1 cellular context compared by ENCODE assay signal in genomic region chr1:246110343-246111219, GRCh38.
TF ChIP-seq lines count a peak whose summit lies in the region.

No MANE protein-coding gene starts in this region.

TF ChIP-seq in K562, 482 proteins besides CTCF, POLR2A, EP300 and RAD21 (continued from another document and continues in another):
- TF ChIP-seq ZNF318 (IDR thresholded peaks at IDR 0.05; ENCODE audit: borderline replicate concordance in 1 of 2, low read depth in 1 of 2) (peak in 1 of 2 experiments; percentile 45; a peak in 1 of 4 replicates), CBX3 (IDR thresholded peaks at IDR 0.05; ENCODE audit: borderline replicate concordance in 1 of 2, low read length in 2 of 2) (peak in 1 of 2 experiments; percentile 64; a peak in 1 of 3 replicates), CREB1 (IDR thresholded peaks at IDR 0.05) (peak; percentile 31; the same call in 1 of the 2 replicates), CREB1 (CRISPR knock-in tag; IDR thresholded peaks at IDR 0.05) (no peak), EWSR1 (IDR thresholded peaks at IDR 0.05; ENCODE audit: borderline replicate concordance, low read depth, partially characterized antibody) (no peak), RUNX1 (IDR thresholded peaks at IDR 0.05; ENCODE audit: low read depth) (no peak), RERE (CRISPR knock-in tag; IDR thresholded peaks at IDR 0.05; ENCODE audit: borderline replicate concordance) (no peak), KLF10 (CRISPR knock-in tag; IDR thresholded peaks at IDR 0.05) (no peak), GABPA (tag; conservative IDR thresholded peaks at IDR 0.05; ENCODE audit: low read depth) (peak; percentile 73), ZKSCAN1 (IDR thresholded peaks at IDR 0.05; ENCODE audit: low read depth, low read length) (no peak), IRF2 (CRISPR knock-in tag; IDR thresholded peaks at IDR 0.05) (no peak), ZNF217 (CRISPR knock-in tag; IDR thresholded peaks at IDR 0.05) (no peak), SMARCA5 (IDR thresholded peaks at IDR 0.05) (no peak), JUNB (CRISPR knock-in tag; conservative IDR thresholded peaks at IDR 0.05) (peak; percentile 76), ZNF316 (IDR thresholded peaks at IDR 0.05) (peak; percentile 96), RBM34 (IDR thresholded peaks at IDR 0.05; ENCODE audit: borderline replicate concordance, insufficient read depth, low read length) (no peak), TCF3 (CRISPR knock-in tag; IDR thresholded peaks at IDR 0.05) (no peak), ZNF79 (CRISPR knock-in tag; IDR thresholded peaks at IDR 0.05; ENCODE audit: low read depth) (peak; percentile 98), SLC30A9 (CRISPR knock-in tag; IDR thresholded peaks at IDR 0.05) (no peak), PRMT5 (CRISPR knock-in tag; IDR thresholded peaks at IDR 0.05) (no peak), ETV5 (CRISPR knock-in tag; IDR thresholded peaks at IDR 0.05; ENCODE audit: low read depth) (peak; percentile 57; the same call in 1 of the 2 replicates), FOXA3 (CRISPR knock-in tag; conservative IDR thresholded peaks at IDR 0.05 in 1 of 2, IDR thresholded peaks at IDR 0.05 in 1 of 2) (peak; percentile 80 to 88), SRSF3 (IDR thresholded peaks at IDR 0.05; ENCODE audit: insufficient read depth, low read length) (no peak), TARDBP (IDR thresholded peaks at IDR 0.05) (no peak), SFPQ (IDR thresholded peaks at IDR 0.05; ENCODE audit: low read depth, low read length) (no peak), MED1 (CRISPR knock-in tag; IDR thresholded peaks at IDR 0.05; ENCODE audit: borderline replicate concordance) (no peak), ZNF280B (CRISPR knock-in tag; IDR thresholded peaks at IDR 0.05) (peak; percentile 73; the same call in 1 of the 2 replicates), MCM3 (IDR thresholded peaks at IDR 0.05) (no peak), ZNF780A (CRISPR knock-in tag; IDR thresholded peaks at IDR 0.05) (no peak), XRCC4 (IDR thresholded peaks at IDR 0.05; ENCODE audit: extremely low read depth, insufficient read depth, insufficient read length) (no peak), FIP1L1 (IDR thresholded peaks at IDR 0.05; ENCODE audit: low read depth, low read length, poor library complexity, severe bottlenecking) (no peak)
- TF ChIP-seq, protein P1, sequence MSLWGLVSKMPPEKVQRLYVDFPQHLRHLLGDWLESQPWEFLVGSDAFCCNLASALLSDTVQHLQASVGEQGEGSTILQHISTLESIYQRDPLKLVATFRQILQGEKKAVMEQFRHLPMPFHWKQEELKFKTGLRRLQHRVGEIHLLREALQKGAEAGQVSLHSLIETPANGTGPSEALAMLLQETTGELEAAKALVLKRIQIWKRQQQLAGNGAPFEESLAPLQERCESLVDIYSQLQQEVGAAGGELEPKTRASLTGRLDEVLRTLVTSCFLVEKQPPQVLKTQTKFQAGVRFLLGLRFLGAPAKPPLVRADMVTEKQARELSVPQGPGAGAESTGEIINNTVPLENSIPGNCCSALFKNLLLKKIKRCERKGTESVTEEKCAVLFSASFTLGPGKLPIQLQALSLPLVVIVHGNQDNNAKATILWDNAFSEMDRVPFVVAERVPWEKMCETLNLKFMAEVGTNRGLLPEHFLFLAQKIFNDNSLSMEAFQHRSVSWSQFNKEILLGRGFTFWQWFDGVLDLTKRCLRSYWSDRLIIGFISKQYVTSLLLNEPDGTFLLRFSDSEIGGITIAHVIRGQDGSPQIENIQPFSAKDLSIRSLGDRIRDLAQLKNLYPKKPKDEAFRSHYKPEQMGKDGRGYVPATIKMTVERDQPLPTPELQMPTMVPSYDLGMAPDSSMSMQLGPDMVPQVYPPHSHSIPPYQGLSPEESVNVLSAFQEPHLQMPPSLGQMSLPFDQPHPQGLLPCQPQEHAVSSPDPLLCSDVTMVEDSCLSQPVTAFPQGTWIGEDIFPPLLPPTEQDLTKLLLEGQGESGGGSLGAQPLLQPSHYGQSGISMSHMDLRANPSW (CRISPR knock-in tag; IDR thresholded peaks at IDR 0.05), result 0 out of 2 replicates have a peak, but pooled peaks have one; percentile 40
- TF ChIP-seq, protein P2, sequence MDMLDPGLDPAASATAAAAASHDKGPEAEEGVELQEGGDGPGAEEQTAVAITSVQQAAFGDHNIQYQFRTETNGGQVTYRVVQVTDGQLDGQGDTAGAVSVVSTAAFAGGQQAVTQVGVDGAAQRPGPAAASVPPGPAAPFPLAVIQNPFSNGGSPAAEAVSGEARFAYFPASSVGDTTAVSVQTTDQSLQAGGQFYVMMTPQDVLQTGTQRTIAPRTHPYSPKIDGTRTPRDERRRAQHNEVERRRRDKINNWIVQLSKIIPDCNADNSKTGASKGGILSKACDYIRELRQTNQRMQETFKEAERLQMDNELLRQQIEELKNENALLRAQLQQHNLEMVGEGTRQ (CRISPR knock-in tag; IDR thresholded peaks at IDR 0.05), result no peak
- TF ChIP-seq, protein P3, sequence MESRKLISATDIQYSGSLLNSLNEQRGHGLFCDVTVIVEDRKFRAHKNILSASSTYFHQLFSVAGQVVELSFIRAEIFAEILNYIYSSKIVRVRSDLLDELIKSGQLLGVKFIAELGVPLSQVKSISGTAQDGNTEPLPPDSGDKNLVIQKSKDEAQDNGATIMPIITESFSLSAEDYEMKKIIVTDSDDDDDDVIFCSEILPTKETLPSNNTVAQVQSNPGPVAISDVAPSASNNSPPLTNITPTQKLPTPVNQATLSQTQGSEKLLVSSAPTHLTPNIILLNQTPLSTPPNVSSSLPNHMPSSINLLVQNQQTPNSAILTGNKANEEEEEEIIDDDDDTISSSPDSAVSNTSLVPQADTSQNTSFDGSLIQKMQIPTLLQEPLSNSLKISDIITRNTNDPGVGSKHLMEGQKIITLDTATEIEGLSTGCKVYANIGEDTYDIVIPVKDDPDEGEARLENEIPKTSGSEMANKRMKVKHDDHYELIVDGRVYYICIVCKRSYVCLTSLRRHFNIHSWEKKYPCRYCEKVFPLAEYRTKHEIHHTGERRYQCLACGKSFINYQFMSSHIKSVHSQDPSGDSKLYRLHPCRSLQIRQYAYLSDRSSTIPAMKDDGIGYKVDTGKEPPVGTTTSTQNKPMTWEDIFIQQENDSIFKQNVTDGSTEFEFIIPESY (CRISPR knock-in tag; IDR thresholded peaks at IDR 0.05), result peak; percentile 85
